In genomic region chr19:40778865-40779284, GRCh38 we compare ENCODE assay signal across 8 cellular contexts. TPM values are rescaled to one million over a fixed set of nuclear protein-coding genes. Genes with fewer than 3 reads are reported as not detected.
A peak's percentile ranks its signal among the peaks of the same experiment; 100 is the strongest.
DNase-seq lines count a peak whose midpoint lies in the region; ATAC-seq, FAIRE-seq and TF ChIP-seq lines count a peak whose summit lies in the region.

No MANE protein-coding gene starts in this region.

- FAIRE-seq in kidney (lab: Jason Lieb, UNC): no peak

- peak overlapping the region; percentile 96 for H3K4me3 Mint-ChIP-seq in activated T-helper 2 cell treated with anti-CD3 and anti-CD28 coated beads, Interferon-gamma antibody, Interleukin-2, Interleukin-4, amounts not matched to agents 10 μg/mL and 5 μg/mL and 100 μg/mL, durations not matched to agents 14 hours and 24 hours and 36 hours (ENCODE audit: low read depth)

- peaks cover 25% of the 10 kb centered on the region for H3K36me3 Mint-ChIP-seq in activated T-helper 2 cell treated with anti-CD3 and anti-CD28 coated beads, Interferon-gamma antibody, Interleukin-2, Interleukin-4, amounts not matched to agents 10 μg/mL and 5 μg/mL and 100 μg/mL, durations not matched to agents 14 hours and 24 hours and 36 hours (ENCODE audit: low read depth)

- peaks cover 37% of the 10 kb centered on the region for H3K4me1 Mint-ChIP-seq in activated T-helper 2 cell treated with anti-CD3 and anti-CD28 coated beads, Interferon-gamma antibody, Interleukin-2, Interleukin-4, amounts not matched to agents 10 μg/mL and 5 μg/mL and 100 μg/mL, durations not matched to agents 14 hours and 24 hours and 36 hours (ENCODE audit: low read depth)

- no peaks in the 10 kb centered on the region for H3K27me3 Mint-ChIP-seq in activated T-helper 2 cell treated with anti-CD3 and anti-CD28 coated beads, Interferon-gamma antibody, Interleukin-2, Interleukin-4, amounts not matched to agents 10 μg/mL and 5 μg/mL and 100 μg/mL, durations not matched to agents 14 hours and 24 hours and 36 hours (ENCODE audit: low read depth)

- peak overlapping the region in 1 of 2 donors; percentile 11 for H3K9ac ChIP-seq in kidney (ENCODE audit: low read length in 2 of 2)

- H3K27ac ChIP-seq in kidney (ENCODE audit: low read depth in 2 of 2, low read length in 2 of 2) (peak overlapping the region; percentile 96 to 99), temporal lobe (ENCODE audit: low read depth, low read length) (peak overlapping the region; percentile 98)

- ATAC-seq in HG02973 (IDR thresholded peaks at IDR 0.05; ENCODE audit: unreplicated experiment): no peak
- ATAC-seq in GM21737 (IDR thresholded peaks at IDR 0.05; ENCODE audit: unreplicated experiment): no peak

- TF ChIP-seq CTCF in kidney (IDR thresholded peaks at IDR 0.05; ENCODE audit: borderline replicate concordance, extremely low read depth, insufficient read depth): no peak

- DNase-seq in SIG-M5 treated with dmso at 0.1 percent for 504 hours (lab: John Stamatoyannopoulos, UW; ENCODE audit: unreplicated experiment) (peak; percentile 31), SIG-M5 (lab: John Stamatoyannopoulos, UW) (no peak), kidney (no peak), KG1 (lab: John Stamatoyannopoulos, UW) (no peak)
- no peak for DNase-seq in activated T-helper 2 cell treated with anti-CD3 and anti-CD28 coated beads, Interferon-gamma antibody, Interleukin-2, Interleukin-4, amounts not matched to agents 10 μg/mL and 5 μg/mL and 100 μg/mL, durations not matched to agents 14 hours and 24 hours and 36 hours (ENCODE audit: low spot score)

- H3K4me3 ChIP-seq in kidney (ENCODE audit: low read length in 2 of 2): peak overlapping the region; percentile 72 to 99

- intact Hi-C loops in activated T-helper 2 cell treated with anti-CD3 and anti-CD28 coated beads, Interferon-gamma antibody, Interleukin-2, Interleukin-4, amounts not matched to agents 10 μg/mL and 5 μg/mL and 100 μg/mL, durations not matched to agents 14 hours and 24 hours and 36 hours (cut with micrococcal nuclease): loop anchor here (1.0 kb wide), 3 partner anchors 13 to 29 kb away; partner anchors contain the start of gene ACTMAP
- intact Hi-C loops in kidney (cut with DNase I): no loop called here

- H3K4me1 ChIP-seq in kidney (ENCODE audit: control insufficient read depth in 1 of 2, insufficient read depth in 1 of 2, low read depth in 1 of 2, low read length in 2 of 2): peaks cover 10% of the 10 kb centered on the region in 2 donors

- H3K27ac Mint-ChIP-seq in activated T-helper 2 cell treated with anti-CD3 and anti-CD28 coated beads, Interferon-gamma antibody, Interleukin-2, Interleukin-4, amounts not matched to agents 10 μg/mL and 5 μg/mL and 100 μg/mL, durations not matched to agents 14 hours and 24 hours and 36 hours: peak overlapping the region; percentile 96

- H3K36me3 ChIP-seq in kidney (ENCODE audit: control insufficient read depth in 1 of 2, insufficient read depth in 2 of 2, low read length in 2 of 2): no peaks in the 10 kb centered on the region

- no peaks in the 10 kb centered on the region for H3K9me3 ChIP-seq in kidney (ENCODE audit: control insufficient read depth in 1 of 2, low read length in 2 of 2)

- H3K9me3 Mint-ChIP-seq in activated T-helper 2 cell treated with anti-CD3 and anti-CD28 coated beads, Interferon-gamma antibody, Interleukin-2, Interleukin-4, amounts not matched to agents 10 μg/mL and 5 μg/mL and 100 μg/mL, durations not matched to agents 14 hours and 24 hours and 36 hours: no peaks in the 10 kb centered on the region

RNA-seq across cellular contexts. Expression of gene RAB4B, which starts 0.8 kb away (rescaled TPM):
- 50.1 and 50.4 TPM in 2 replicates for total RNA-seq in activated T-helper 2 cell treated with anti-CD3 and anti-CD28 coated beads, Interferon-gamma antibody, Interleukin-2, Interleukin-4, amounts not matched to agents 10 μg/mL and 5 μg/mL and 100 μg/mL, durations not matched to agents 14 hours and 24 hours and 36 hours
- total RNA-seq in kidney: 42.1 TPM
- 61.7 TPM for polyA plus RNA-seq in kidney (ENCODE audit: insufficient read depth, low read depth, low replicate concordance)
- 9.8 TPM for total RNA-seq in temporal lobe

RNA-seq across cellular contexts. Expression of gene MIA, which starts 3.6 kb away (rescaled TPM):
- total RNA-seq in activated T-helper 2 cell treated with anti-CD3 and anti-CD28 coated beads, Interferon-gamma antibody, Interleukin-2, Interleukin-4, amounts not matched to agents 10 μg/mL and 5 μg/mL and 100 μg/mL, durations not matched to agents 14 hours and 24 hours and 36 hours: 0.69 TPM in 1 of 2 replicates, not detected in the other
- total RNA-seq in kidney: 6.5 TPM
- polyA plus RNA-seq in kidney (ENCODE audit: insufficient read depth, low read depth, low replicate concordance): not detected
- total RNA-seq in temporal lobe: 0.74 TPM

RNA-seq across cellular contexts. Expression of gene EGLN2, which starts 20.1 kb away (rescaled TPM):
- total RNA-seq in activated T-helper 2 cell treated with anti-CD3 and anti-CD28 coated beads, Interferon-gamma antibody, Interleukin-2, Interleukin-4, amounts not matched to agents 10 μg/mL and 5 μg/mL and 100 μg/mL, durations not matched to agents 14 hours and 24 hours and 36 hours: 98.5 and 104 TPM in 2 replicates
- total RNA-seq in kidney (96.0 TPM), temporal lobe (34.9 TPM)
- polyA plus RNA-seq in kidney (ENCODE audit: insufficient read depth, low read depth, low replicate concordance): 96.3 TPM

RNA-seq across cellular contexts. Expression of gene SNRPA, which starts 27.9 kb away (rescaled TPM):
- 257 and 267 TPM in 2 replicates for total RNA-seq in activated T-helper 2 cell treated with anti-CD3 and anti-CD28 coated beads, Interferon-gamma antibody, Interleukin-2, Interleukin-4, amounts not matched to agents 10 μg/mL and 5 μg/mL and 100 μg/mL, durations not matched to agents 14 hours and 24 hours and 36 hours
- total RNA-seq in kidney (48.7 TPM), temporal lobe (11.3 TPM)
- polyA plus RNA-seq in kidney (ENCODE audit: insufficient read depth, low read depth, low replicate concordance): 52.6 TPM

RNA-seq across cellular contexts. Expression of gene ACTMAP, which starts 28.6 kb away (rescaled TPM):
- 13.2 and 14.2 TPM in 2 replicates for total RNA-seq in activated T-helper 2 cell treated with anti-CD3 and anti-CD28 coated beads, Interferon-gamma antibody, Interleukin-2, Interleukin-4, amounts not matched to agents 10 μg/mL and 5 μg/mL and 100 μg/mL, durations not matched to agents 14 hours and 24 hours and 36 hours
- total RNA-seq in kidney: 8.7 TPM
- polyA plus RNA-seq in kidney (ENCODE audit: insufficient read depth, low read depth, low replicate concordance): 8.9 TPM
- total RNA-seq in temporal lobe: 0.74 TPM
